ENCODE assay signal across 27 cellular contexts in the genomic region with DNA sequence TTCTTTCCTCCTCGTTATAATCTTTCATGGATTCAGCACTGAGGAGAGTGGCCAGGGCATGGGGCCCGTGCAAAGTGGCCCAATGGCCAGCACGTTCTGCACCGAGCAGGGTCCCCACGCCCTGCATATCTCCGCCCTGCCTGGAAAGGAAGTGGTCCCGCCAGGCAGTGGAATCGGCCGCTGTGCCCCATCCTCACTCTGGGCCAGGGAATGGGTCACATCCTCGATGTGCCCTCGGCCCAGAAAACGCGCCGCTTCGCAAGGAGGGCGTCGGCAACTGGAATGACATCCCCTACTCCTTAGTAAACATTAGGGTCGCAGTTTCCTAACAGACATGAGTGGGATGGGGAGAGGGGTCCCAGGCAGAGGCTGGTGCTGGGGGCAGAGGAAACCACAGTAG.
"Had no signal": no experiment of that assay in that cellular context is flagged by ENCODE, and none has a peak within 500 bp of the region (broad histone marks: within the 10 kb centered on the region; RNA-seq: fewer than 3 reads in every experiment).

No MANE protein-coding gene starts in this region.

- FAIRE-seq: colon, endometrium, endothelial cell of umbilical vein had no signal

- H3K36me3 ChIP-seq: colonic mucosa, esophagus muscularis mucosa, esophagus squamous epithelium, gastrocnemius medialis, heart left ventricle, heart right ventricle had no signal

- H3K27ac ChIP-seq: colonic mucosa, coronary artery, dorsolateral prefrontal cortex, epithelial cell of prostate, esophagus muscularis mucosa, esophagus squamous epithelium, foreskin keratinocyte, gastrocnemius medialis, gastroesophageal sphincter, heart left ventricle, heart right ventricle had no signal

- H3K4me1 ChIP-seq: colonic mucosa, esophagus muscularis mucosa, esophagus squamous epithelium, foreskin keratinocyte, gastrocnemius medialis, gastroesophageal sphincter, heart left ventricle, heart right ventricle had no signal

- ATAC-seq: effector memory CD8-positive, alpha-beta T cell; esophagus mucosa; foreskin keratinocyte; gastrocnemius medialis; gastroesophageal sphincter had no signal

- H3K4me3 ChIP-seq: colonic mucosa, coronary artery, dorsolateral prefrontal cortex, esophagus muscularis mucosa, esophagus squamous epithelium, gastrocnemius medialis, gastroesophageal sphincter, heart left ventricle, heart right ventricle had no signal

- H3K9me3 ChIP-seq: colonic mucosa, gastrocnemius medialis had no signal

- DNase-seq: colonic mucosa; cortex of kidney; dermis blood vessel endothelial cell; dorsolateral prefrontal cortex; effector CD4-positive, alpha-beta T cell; effector CD8-positive, alpha-beta T cell; effector memory CD4-positive, alpha-beta T cell; effector memory CD8-positive, alpha-beta T cell; endodermal cell; erythroblast; esophagus squamous epithelium; foreskin fibroblast; foreskin keratinocyte; foreskin melanocyte; gastrocnemius medialis; glutamatergic neuron; head of caudate nucleus; heart left ventricle; heart right ventricle had no signal

- H3K27me3 ChIP-seq: colonic mucosa, dorsolateral prefrontal cortex, esophagus muscularis mucosa, esophagus squamous epithelium, foreskin keratinocyte, gastrocnemius medialis, gastroesophageal sphincter, heart left ventricle, heart right ventricle had no signal
